Comparison of ENCODE assay signal across 1 cellular context in genomic region chr15:76239786-76240185, GRCh38.
TF ChIP-seq lines count a peak whose summit lies in the region.

No MANE protein-coding gene starts in this region.

TF ChIP-seq in HEK293, 187 proteins besides CTCF, POLR2A, EP300 and RAD21 (continued from another document and continues in another):
- TF ChIP-seq, protein P1, sequence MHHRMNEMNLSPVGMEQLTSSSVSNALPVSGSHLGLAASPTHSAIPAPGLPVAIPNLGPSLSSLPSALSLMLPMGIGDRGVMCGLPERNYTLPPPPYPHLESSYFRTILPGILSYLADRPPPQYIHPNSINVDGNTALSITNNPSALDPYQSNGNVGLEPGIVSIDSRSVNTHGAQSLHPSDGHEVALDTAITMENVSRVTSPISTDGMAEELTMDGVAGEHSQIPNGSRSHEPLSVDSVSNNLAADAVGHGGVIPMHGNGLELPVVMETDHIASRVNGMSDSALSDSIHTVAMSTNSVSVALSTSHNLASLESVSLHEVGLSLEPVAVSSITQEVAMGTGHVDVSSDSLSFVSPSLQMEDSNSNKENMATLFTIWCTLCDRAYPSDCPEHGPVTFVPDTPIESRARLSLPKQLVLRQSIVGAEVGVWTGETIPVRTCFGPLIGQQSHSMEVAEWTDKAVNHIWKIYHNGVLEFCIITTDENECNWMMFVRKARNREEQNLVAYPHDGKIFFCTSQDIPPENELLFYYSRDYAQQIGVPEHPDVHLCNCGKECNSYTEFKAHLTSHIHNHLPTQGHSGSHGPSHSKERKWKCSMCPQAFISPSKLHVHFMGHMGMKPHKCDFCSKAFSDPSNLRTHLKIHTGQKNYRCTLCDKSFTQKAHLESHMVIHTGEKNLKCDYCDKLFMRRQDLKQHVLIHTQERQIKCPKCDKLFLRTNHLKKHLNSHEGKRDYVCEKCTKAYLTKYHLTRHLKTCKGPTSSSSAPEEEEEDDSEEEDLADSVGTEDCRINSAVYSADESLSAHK (tag by site-specific recombination; IDR thresholded peaks at IDR 0.05) = no peak
- TF ChIP-seq BCL11B (tag by site-specific recombination; IDR thresholded peaks at IDR 0.05; ENCODE audit: low read depth) (no peak), EGR2 (tag by site-specific recombination; IDR thresholded peaks at IDR 0.05; ENCODE audit: low read depth) (no peak), ZSCAN18 (tag by site-specific recombination; IDR thresholded peaks at IDR 0.05) (no peak), ZNF549 (tag by site-specific recombination; IDR thresholded peaks at IDR 0.05) (no peak), ZNF530 (tag by site-specific recombination; IDR thresholded peaks at IDR 0.05; ENCODE audit: low read depth) (no peak), ZNF184 (tag by site-specific recombination; IDR thresholded peaks at IDR 0.05) (no peak), ZNF112 (tag by site-specific recombination; IDR thresholded peaks at IDR 0.05) (no peak), ZBTB8A (tag by site-specific recombination; IDR thresholded peaks at IDR 0.05) (no peak), SP2 (tag by site-specific recombination; IDR thresholded peaks at IDR 0.05) (peak; percentile 39; the same call in 1 of the 2 replicates), ZNF600 (tag by site-specific recombination; IDR thresholded peaks at IDR 0.05) (no peak), ZNF426 (tag by site-specific recombination; IDR thresholded peaks at IDR 0.05) (no peak), ZNF132 (tag by site-specific recombination; IDR thresholded peaks at IDR 0.05; ENCODE audit: borderline replicate concordance) (no peak), KLF10 (tag by site-specific recombination; IDR thresholded peaks at IDR 0.05) (peak; percentile 58; the same call in 1 of the 2 replicates), ZNF677 (tag by site-specific recombination; IDR thresholded peaks at IDR 0.05) (no peak), MEIS1 (CRISPR knock-in tag; IDR thresholded peaks at IDR 0.05; ENCODE audit: borderline replicate concordance) (peak; percentile 14; the same call in 1 of the 2 replicates), ZNF521 (tag by site-specific recombination; IDR thresholded peaks at IDR 0.05) (no peak), ZNF362 (tag by site-specific recombination; IDR thresholded peaks at IDR 0.05) (no peak), ZNF133 (tag by site-specific recombination; IDR thresholded peaks at IDR 0.05) (no peak), ZEB2 (tag by site-specific recombination; IDR thresholded peaks at IDR 0.05) (0 out of 2 replicates have a peak, but pooled peaks have one; percentile 33), ZNF518A (tag by site-specific recombination; conservative IDR thresholded peaks at IDR 0.05; ENCODE audit: low read depth) (no peak), BCL11A (tag by site-specific recombination; IDR thresholded peaks at IDR 0.05; ENCODE audit: low read depth) (no peak), HOXD13 (CRISPR knock-in tag; IDR thresholded peaks at IDR 0.05; ENCODE audit: borderline replicate concordance) (no peak), ZNF626 (tag by site-specific recombination; IDR thresholded peaks at IDR 0.05) (no peak), ZNF843 (tag by site-specific recombination; IDR thresholded peaks at IDR 0.05) (no peak), ZNF2 (tag by site-specific recombination; IDR thresholded peaks at IDR 0.05) (no peak), MZF1 (tag by site-specific recombination; IDR thresholded peaks at IDR 0.05; ENCODE audit: borderline replicate concordance) (no peak), ZNF280D (tag by site-specific recombination; IDR thresholded peaks at IDR 0.05) (no peak), ZNF571 (tag by site-specific recombination; IDR thresholded peaks at IDR 0.05) (no peak), ZBTB17 (tag by site-specific recombination; IDR thresholded peaks at IDR 0.05) (0 out of 2 replicates have a peak, but pooled peaks have one; percentile 15), RBAK (tag by site-specific recombination; IDR thresholded peaks at IDR 0.05) (no peak), ZFHX2 (tag by site-specific recombination; conservative IDR thresholded peaks at IDR 0.05) (0 out of 2 replicates have a peak, but pooled peaks have one; percentile 26), ZFP41 (tag by site-specific recombination; IDR thresholded peaks at IDR 0.05; ENCODE audit: borderline replicate concordance) (no peak), PATZ1 (tag by site-specific recombination; IDR thresholded peaks at IDR 0.05) (no peak)
- TF ChIP-seq, protein P2, sequence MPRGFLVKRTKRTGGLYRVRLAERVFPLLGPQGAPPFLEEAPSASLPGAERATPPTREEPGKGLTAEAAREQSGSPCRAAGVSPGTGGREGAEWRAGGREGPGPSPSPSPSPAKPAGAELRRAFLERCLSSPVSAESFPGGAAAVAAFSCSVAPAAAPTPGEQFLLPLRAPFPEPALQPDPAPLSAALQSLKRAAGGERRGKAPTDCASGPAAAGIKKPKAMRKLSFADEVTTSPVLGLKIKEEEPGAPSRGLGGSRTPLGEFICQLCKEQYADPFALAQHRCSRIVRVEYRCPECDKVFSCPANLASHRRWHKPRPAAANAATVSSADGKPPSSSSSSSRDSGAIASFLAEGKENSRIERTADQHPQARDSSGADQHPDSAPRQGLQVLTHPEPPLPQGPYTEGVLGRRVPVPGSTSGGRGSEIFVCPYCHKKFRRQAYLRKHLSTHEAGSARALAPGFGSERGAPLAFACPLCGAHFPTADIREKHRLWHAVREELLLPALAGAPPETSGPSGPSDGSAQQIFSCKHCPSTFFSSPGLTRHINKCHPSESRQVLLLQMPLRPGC (tag by site-specific recombination; IDR thresholded peaks at IDR 0.05) = no peak
- TF ChIP-seq, protein P3, sequence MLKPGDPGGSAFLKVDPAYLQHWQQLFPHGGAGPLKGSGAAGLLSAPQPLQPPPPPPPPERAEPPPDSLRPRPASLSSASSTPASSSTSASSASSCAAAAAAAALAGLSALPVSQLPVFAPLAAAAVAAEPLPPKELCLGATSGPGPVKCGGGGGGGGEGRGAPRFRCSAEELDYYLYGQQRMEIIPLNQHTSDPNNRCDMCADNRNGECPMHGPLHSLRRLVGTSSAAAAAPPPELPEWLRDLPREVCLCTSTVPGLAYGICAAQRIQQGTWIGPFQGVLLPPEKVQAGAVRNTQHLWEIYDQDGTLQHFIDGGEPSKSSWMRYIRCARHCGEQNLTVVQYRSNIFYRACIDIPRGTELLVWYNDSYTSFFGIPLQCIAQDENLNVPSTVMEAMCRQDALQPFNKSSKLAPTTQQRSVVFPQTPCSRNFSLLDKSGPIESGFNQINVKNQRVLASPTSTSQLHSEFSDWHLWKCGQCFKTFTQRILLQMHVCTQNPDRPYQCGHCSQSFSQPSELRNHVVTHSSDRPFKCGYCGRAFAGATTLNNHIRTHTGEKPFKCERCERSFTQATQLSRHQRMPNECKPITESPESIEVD (tag by site-specific recombination; IDR thresholded peaks at IDR 0.05) = peak; percentile 56
- TF ChIP-seq, protein P4, sequence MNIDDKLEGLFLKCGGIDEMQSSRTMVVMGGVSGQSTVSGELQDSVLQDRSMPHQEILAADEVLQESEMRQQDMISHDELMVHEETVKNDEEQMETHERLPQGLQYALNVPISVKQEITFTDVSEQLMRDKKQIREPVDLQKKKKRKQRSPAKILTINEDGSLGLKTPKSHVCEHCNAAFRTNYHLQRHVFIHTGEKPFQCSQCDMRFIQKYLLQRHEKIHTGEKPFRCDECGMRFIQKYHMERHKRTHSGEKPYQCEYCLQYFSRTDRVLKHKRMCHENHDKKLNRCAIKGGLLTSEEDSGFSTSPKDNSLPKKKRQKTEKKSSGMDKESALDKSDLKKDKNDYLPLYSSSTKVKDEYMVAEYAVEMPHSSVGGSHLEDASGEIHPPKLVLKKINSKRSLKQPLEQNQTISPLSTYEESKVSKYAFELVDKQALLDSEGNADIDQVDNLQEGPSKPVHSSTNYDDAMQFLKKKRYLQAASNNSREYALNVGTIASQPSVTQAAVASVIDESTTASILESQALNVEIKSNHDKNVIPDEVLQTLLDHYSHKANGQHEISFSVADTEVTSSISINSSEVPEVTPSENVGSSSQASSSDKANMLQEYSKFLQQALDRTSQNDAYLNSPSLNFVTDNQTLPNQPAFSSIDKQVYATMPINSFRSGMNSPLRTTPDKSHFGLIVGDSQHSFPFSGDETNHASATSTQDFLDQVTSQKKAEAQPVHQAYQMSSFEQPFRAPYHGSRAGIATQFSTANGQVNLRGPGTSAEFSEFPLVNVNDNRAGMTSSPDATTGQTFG (tag by site-specific recombination; IDR thresholded peaks at IDR 0.05; ENCODE audit: borderline replicate concordance) = no peak
